13 cellular contexts compared by ENCODE assay signal in the genomic region with DNA sequence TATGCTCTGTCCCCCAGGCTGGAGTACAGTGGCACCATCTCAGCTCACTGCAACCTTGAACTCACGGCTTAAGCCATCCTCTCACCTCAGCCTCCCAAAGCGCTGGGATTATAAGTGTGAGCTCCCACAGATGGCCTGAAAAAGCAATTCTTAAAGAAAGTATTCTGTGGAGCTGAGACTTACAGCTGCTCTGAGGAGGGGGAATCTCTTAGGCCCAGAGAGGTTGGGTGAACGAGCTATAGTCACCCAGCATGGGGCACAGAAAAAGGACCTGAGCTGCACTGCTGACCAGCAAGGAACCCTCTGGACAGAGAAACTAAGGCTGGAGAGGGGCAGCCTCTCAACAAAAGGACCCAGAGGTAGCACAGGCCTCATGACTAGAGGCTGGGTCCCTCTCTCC. TPM values are rescaled to one million over a fixed set of nuclear protein-coding genes. Genes with fewer than 3 reads are reported as not detected.
A peak's percentile ranks its signal among the peaks of the same experiment; 100 is the strongest.
DNase-seq lines count a peak whose midpoint lies in the region; ATAC-seq and TF ChIP-seq lines count a peak whose summit lies in the region.
"Had no signal": no experiment of that assay in that cellular context is flagged by ENCODE, and none has a peak within 500 bp of the region (broad histone marks: within the 10 kb centered on the region; RNA-seq: fewer than 3 reads in every experiment).

No MANE protein-coding gene starts in this region.

- no peaks in the 10 kb centered on the region for H3K9me3 ChIP-seq in CD8-positive, alpha-beta T cell (ENCODE audit: low read length)
- H3K9me3 ChIP-seq in RWPE2 (ENCODE audit: severe bottlenecking) (no peaks in the 10 kb centered on the region), trophoblast cell (ENCODE audit: insufficient read depth, low read depth, low read length) (no peaks in the 10 kb centered on the region)
- H3K9me3 ChIP-seq: upper lobe of left lung had no signal

- H3K4ac ChIP-seq in trophoblast cell (ENCODE audit: low read depth, low read length): peak overlapping the region; percentile 63

- H4K12ac ChIP-seq in trophoblast cell (ENCODE audit: low read depth, low read length): peak overlapping the region; percentile 63

- CTCF ChIA-PET in CD8-positive, alpha-beta T cell (lab: Charles Lee): interaction anchor here (1.4 to 3.1 kb wide), 2 partner anchors 22 to 124 kb away, joined by 4 to 24 read pairs; partner anchors contain the start of gene PAFAH2

- in situ Hi-C loops in KBM-7 (cut with MboI; ENCODE audit: low pct_unique_long_range_greater_than_20kb, low sequenced_read_pairs): no loop called here

- H3K79me1 ChIP-seq in trophoblast cell (ENCODE audit: low read length): peaks cover 21% of the 10 kb centered on the region

- no peak for TF ChIP-seq CTCF in CD8-positive, alpha-beta T cell (IDR thresholded peaks at IDR 0.05)
- TF ChIP-seq CTCF in RWPE2 (IDR thresholded peaks at IDR 0.05; ENCODE audit: poor library complexity, severe bottlenecking) (no peak), epithelial cell of proximal tubule (conservative IDR thresholded peaks at IDR 0.05; ENCODE audit: low read depth, low read length) (no peak)

- H3K23ac ChIP-seq in trophoblast cell (ENCODE audit: low read length): no peak overlapping the region

- H3K4me3 Mint-ChIP-seq in CD8-positive, alpha-beta T cell: no peak overlapping the region

- H4K8ac ChIP-seq in trophoblast cell (ENCODE audit: low read depth, low read length): peak overlapping the region; percentile 73

- intact Hi-C loops in CD8-positive, alpha-beta T cell (cut with DNase I, micrococcal nuclease): no loop called here

- peak overlapping the region; percentile 87 for H4K91ac ChIP-seq in trophoblast cell (ENCODE audit: low read depth, low read length)

- no peaks in the 10 kb centered on the region for H3K36me3 Mint-ChIP-seq in CD8-positive, alpha-beta T cell

- H3K36me3 ChIP-seq in CD8-positive, alpha-beta T cell (ENCODE audit: insufficient read depth, low read length): no peaks in the 10 kb centered on the region
- peaks cover 17% of the 10 kb centered on the region for H3K36me3 ChIP-seq in RWPE2 (ENCODE audit: low read depth)
- H3K36me3 ChIP-seq in trophoblast cell (ENCODE audit: control insufficient read depth in 1 of 2, insufficient read depth in 2 of 2, low read length in 2 of 2): peaks cover 9 to 10% of the 10 kb centered on the region in 2 experiments
- H3K36me3 ChIP-seq: upper lobe of left lung had no signal

- H2BK120ac ChIP-seq in trophoblast cell (ENCODE audit: insufficient read depth, low read length, poor library complexity): peak overlapping the region; percentile 81

- no peak for DNase-seq in CD8-positive, alpha-beta T cell
- no peak for DNase-seq in RWPE2 (ENCODE audit: low spot score)
- DNase-seq in epithelial cell of proximal tubule (ENCODE audit: low read depth): no peak
- DNase-seq in trophoblast cell: no peak
- no peak for DNase-seq in EL
- DNase-seq in cerebellar nuclear complex (lab: John Stamatoyannopoulos, UW): no peak
- DNase-seq in KBM-7: no peak
- DNase-seq: activated B cell treated with CpG ODN at 0.5 μM for 24 hours, MM.1S, NCI-H774, small intestine, upper lobe of left lung had no signal

- ATAC-seq in CD8-positive, alpha-beta T cell: no peak
- no peak for ATAC-seq in RWPE2 (ENCODE audit: low read depth)
- no peak for ATAC-seq in HG02642 (IDR thresholded peaks at IDR 0.05; ENCODE audit: poor library complexity, unreplicated experiment)

- no peaks in the 10 kb centered on the region for H3K9me3 Mint-ChIP-seq in CD8-positive, alpha-beta T cell
- H3K9me3 Mint-ChIP-seq: activated B cell treated with CpG ODN at 0.5 μM for 24 hours had no signal

- POLR2A ChIA-PET in CD8-positive, alpha-beta T cell (lab: Charles Lee): interaction anchor here (1.0 to 2.1 kb wide), 2 partner anchors 53 to 627 kb away, joined by 4 to 20 read pairs; partner anchors contain the start of genes MTFR1L and RSRP1

- H3K27me3 Mint-ChIP-seq in CD8-positive, alpha-beta T cell (ENCODE audit: low read depth): no peaks in the 10 kb centered on the region
- H3K27me3 Mint-ChIP-seq: activated B cell treated with CpG ODN at 0.5 μM for 24 hours had no signal

- H3K4me3 ChIP-seq in CD8-positive, alpha-beta T cell (ENCODE audit: low read depth, low read length): peak overlapping the region; percentile 76
- H3K4me3 ChIP-seq in RWPE2 (ENCODE audit: severe bottlenecking) (peak overlapping the region; percentile 42), epithelial cell of proximal tubule (ENCODE audit: low read depth, low read length) (peak overlapping the region; percentile 71), trophoblast cell (ENCODE audit: low read depth, low read length) (no peak overlapping the region)

- H2AK5ac ChIP-seq in trophoblast cell (ENCODE audit: low read length): peak overlapping the region; percentile 80

- peak overlapping the region; percentile 84 for H3K14ac ChIP-seq in trophoblast cell (ENCODE audit: low read length)

- H2BK5ac ChIP-seq in trophoblast cell (ENCODE audit: low read depth, low read length, poor library complexity): peak overlapping the region; percentile 58

- H3K27me3 ChIP-seq in CD8-positive, alpha-beta T cell (ENCODE audit: insufficient read depth, low read length): no peaks in the 10 kb centered on the region
- H3K27me3 ChIP-seq in RWPE2 (ENCODE audit: insufficient read depth, poor library complexity, severe bottlenecking) (no peaks in the 10 kb centered on the region), trophoblast cell (ENCODE audit: insufficient read depth, low read length) (no peaks in the 10 kb centered on the region)
- H3K27me3 ChIP-seq: upper lobe of left lung had no signal

- H3K4me1 ChIP-seq in CD8-positive, alpha-beta T cell (ENCODE audit: insufficient read depth, low read length): peaks cover 11% of the 10 kb centered on the region
- H3K4me1 ChIP-seq in RWPE2 (ENCODE audit: insufficient read depth, poor library complexity, severe bottlenecking) (peaks cover 34% of the 10 kb centered on the region), trophoblast cell (ENCODE audit: control insufficient read depth in 1 of 2, insufficient read depth in 2 of 2, low read length in 2 of 2) (peaks cover 17 to 31% of the 10 kb centered on the region in 2 experiments)

- H3K4me1 Mint-ChIP-seq in CD8-positive, alpha-beta T cell (ENCODE audit: low read depth): peaks cover 8% of the 10 kb centered on the region

- H3K9ac ChIP-seq in trophoblast cell (ENCODE audit: low read length): no peak overlapping the region

- no CpG with 5 or more reads among the region's 3 CpGs for WGBS in trophoblast cell (ENCODE audit: extremely low coverage, insufficient coverage, insufficient read length)

- no peak overlapping the region for H2AFZ ChIP-seq in trophoblast cell (ENCODE audit: insufficient read depth, low read length, poor library complexity)

- no peak overlapping the region for H3K27ac Mint-ChIP-seq in CD8-positive, alpha-beta T cell

- peaks cover 12% of the 10 kb centered on the region for H3K79me2 ChIP-seq in trophoblast cell (ENCODE audit: control insufficient read depth, insufficient read depth, low read length, poor library complexity)

- H3K27ac ChIP-seq in CD8-positive, alpha-beta T cell (ENCODE audit: low read depth, low read length): no peak overlapping the region
- peak overlapping the region; percentile 71 for H3K27ac ChIP-seq in RWPE2 (ENCODE audit: poor library complexity, severe bottlenecking)
- peak overlapping the region; percentile 90 for H3K27ac ChIP-seq in trophoblast cell (ENCODE audit: low read depth, low read length)

- peak overlapping the region; percentile 85 for H2BK12ac ChIP-seq in trophoblast cell (ENCODE audit: low read length)

- H3K18ac ChIP-seq in trophoblast cell (ENCODE audit: low read length): peak overlapping the region; percentile 82

- peak overlapping the region; percentile 78 for H3K4me2 ChIP-seq in trophoblast cell (ENCODE audit: low read length)

RNA-seq across cellular contexts. Expression of gene PAQR7, which starts 1.3 kb away (rescaled TPM):
- 1 to 10 TPM; 2.1 to 2.3 TPM for total RNA-seq in CD8-positive, alpha-beta T cell
- 9.4 and 15.0 TPM in 2 replicates for total RNA-seq in epithelial cell of proximal tubule
- 13.5 and 14.9 TPM in 2 replicates for polyA plus RNA-seq in trophoblast cell (2013)

RNA-seq across cellular contexts. Expression of gene AUNIP, which starts 15.0 kb away (rescaled TPM):
- under 1 TPM in 1 of 2 experiments, not detected in 1; 0.30 TPM for total RNA-seq in CD8-positive, alpha-beta T cell
- 6.2 and 13.0 TPM in 2 replicates for total RNA-seq in epithelial cell of proximal tubule
- polyA plus RNA-seq in trophoblast cell (2013): 9.2 and 9.4 TPM in 2 replicates

RNA-seq across cellular contexts. Expression of gene STMN1, which starts 32.0 kb away (rescaled TPM):
- 10 to 100 TPM; 18.5 to 19.6 TPM for total RNA-seq in CD8-positive, alpha-beta T cell
- 396 and 554 TPM in 2 replicates for total RNA-seq in epithelial cell of proximal tubule
- 444 and 486 TPM in 2 replicates for polyA plus RNA-seq in trophoblast cell (2013)

RNA-seq across cellular contexts. Expression of gene MTFR1L, which starts 54.5 kb away (rescaled TPM):
- 10 to 100 TPM; 22.9 to 25.7 TPM for total RNA-seq in CD8-positive, alpha-beta T cell
- total RNA-seq in epithelial cell of proximal tubule: 21.6 and 27.3 TPM in 2 replicates
- polyA plus RNA-seq in trophoblast cell (2013): 31.2 and 31.6 TPM in 2 replicates

Comparison
In these comparisons a context has a peak if more than half of its experiments do, and no peak if none do; other contexts are left out.
1. RNA of gene STMN1, which starts 32.0 kb away (total RNA-seq): 396 to 554 TPM in epithelial cell of proximal tubule; 18.5 to 19.6 TPM in CD8-positive, alpha-beta T cell; every median in the first group is over 10 times any median in the second.